Comparison of ENCODE assay signal across 28 cellular contexts in genomic region chr7:81053623-81054022, GRCh38.
DNase-seq lines count a peak whose midpoint lies in the region; ATAC-seq, FAIRE-seq and TF ChIP-seq lines count a peak whose summit lies in the region.
"Had no signal": no experiment of that assay in that cellular context is flagged by ENCODE, and none has a peak within 500 bp of the region (broad histone marks: within the 10 kb centered on the region; RNA-seq: fewer than 3 reads in every experiment).

No MANE protein-coding gene starts in this region.

- H3K4me3 ChIP-seq in AG04449 (ENCODE audit: low read depth, low read length) (no peak overlapping the region), HCT116 (replicated peaks in 1 of 2; ENCODE audit: low read depth in 1 of 2, low read length in 2 of 2) (no peak overlapping the region), keratinocyte (ENCODE audit: control insufficient read depth in 2 of 3, extremely low read depth in 1 of 3, insufficient read depth in 2 of 3, low read depth in 1 of 3, low read length in 3 of 3) (no peak overlapping the region)
- H3K4me3 ChIP-seq in CD8-positive, alpha-beta memory T cell (ENCODE audit: low read length), result no peak overlapping the region
- H3K4me3 ChIP-seq: cardiac muscle cell, esophagus muscularis mucosa, gastrocnemius medialis, left ventricle myocardium inferior, SJCRH30, skin epidermis, transverse colon had no signal

- no peak for TF ChIP-seq RAD21 in HCT116 (IDR thresholded peaks at IDR 0.05; ENCODE audit: low read depth)

- no peak overlapping the region for H3K9ac ChIP-seq in HCT116 (ENCODE audit: low read length)
- no peak overlapping the region for H3K9ac ChIP-seq in keratinocyte (ENCODE audit: control insufficient read depth, extremely low read depth, insufficient read depth, low read length)

- no peaks in the 10 kb centered on the region for H3K4me1 Mint-ChIP-seq in CD8-positive, alpha-beta memory T cell

- FAIRE-seq in keratinocyte (lab: Jason Lieb, UNC), result peak; percentile 56
- FAIRE-seq: GM12891, RCC 7860 had no signal

- no peak overlapping the region for H3K4me3 Mint-ChIP-seq in CD8-positive, alpha-beta memory T cell

- RAD21 ChIA-PET in HCT116 (lab: Charles Lee; ENCODE audit: low non-redundant PET in 1 of 2, low total read pairs in 2 of 2, uncharacterized antibody in 2 of 2, unreplicated experiment in 2 of 2), result no interaction called here

- H3K79me2 ChIP-seq in HCT116 (ENCODE audit: insufficient read depth, low read length), result no peaks in the 10 kb centered on the region
- H3K79me2 ChIP-seq in keratinocyte (ENCODE audit: control insufficient read depth, insufficient read depth, low read length), result no peaks in the 10 kb centered on the region

- H2AFZ ChIP-seq in HCT116 (ENCODE audit: low read depth, low read length, poor library complexity, severe bottlenecking), result peak overlapping the region; percentile 37
- H2AFZ ChIP-seq in keratinocyte (ENCODE audit: control insufficient read depth, low read length), result no peak overlapping the region

- H4K20me1 ChIP-seq in HCT116 (ENCODE audit: insufficient read depth), result no peaks in the 10 kb centered on the region
- H4K20me1 ChIP-seq in keratinocyte (ENCODE audit: control insufficient read depth, extremely low read depth, insufficient read depth, low read length), result no peaks in the 10 kb centered on the region

- no peaks in the 10 kb centered on the region for H3K27me3 ChIP-seq in HCT116 (ENCODE audit: insufficient read depth, low read length)
- no peaks in the 10 kb centered on the region for H3K27me3 ChIP-seq in keratinocyte (ENCODE audit: control insufficient read depth, extremely low read depth, insufficient read depth, low read length)
- H3K27me3 ChIP-seq in CD8-positive, alpha-beta memory T cell (ENCODE audit: insufficient read depth, low read length, poor library complexity, severe bottlenecking), result no peaks in the 10 kb centered on the region
- H3K27me3 ChIP-seq: cardiac muscle cell, esophagus muscularis mucosa, gastrocnemius medialis, neutrophil, SJCRH30, transverse colon had no signal

- DNase-seq in AG04449 (ENCODE audit: low read depth, low spot score), result peak; percentile 10
- DNase-seq in HCT116 (ENCODE audit: low read depth, low spot score), result no peak
- DNase-seq in astrocyte of the hippocampus (ENCODE audit: low read depth, low spot score), result peak; percentile 39
- no peak for DNase-seq in keratinocyte (ENCODE audit: low read depth, low spot score)
- DNase-seq in NCI-H526 (lab: John Stamatoyannopoulos, UW), result no peak
- no peak for DNase-seq in LoVo (ENCODE audit: low spot score)
- no peak for DNase-seq in CD8-positive, alpha-beta memory T cell
- DNase-seq in NCI-H2029 treated with DMSO at 0.1 percent for 48 hours (lab: John Stamatoyannopoulos, UW), result no peak
- DNase-seq: activated CD4-positive, alpha-beta T cell treated with anti-CD3 and anti-CD28 coated beads, Interleukin-2, amount 50 U/mL, for 4 hours; activated naive CD4-positive, alpha-beta T cell treated with Interleukin-2 at 50 U/mL for 16 hours; amniotic stem cell; C1 segment of cervical spinal cord; gastrocnemius medialis; hypothalamus; left ventricle myocardium inferior; NCI-H1048; NCI-H187 treated with DMSO at 0.1 percent for 48 hours; NCI-H526 treated with DMSO at 0.1 percent for 48 hours; SJCRH30; T-helper 1 cell; transverse colon had no signal

- POLR2A ChIA-PET in AG04449 (lab: Yijun Ruan, JAX) (no interaction called here), HCT116 (lab: Charles Lee) (no interaction called here)
- POLR2A ChIA-PET in CD8-positive, alpha-beta memory T cell (lab: Charles Lee), result no interaction called here

- dilution Hi-C loops in keratinocyte (cut with MboI; ENCODE audit: extremely low pct_ligation_motif_present, low sequenced_read_pairs), result no loop called here

- H3K9me2 ChIP-seq in HCT116 (ENCODE audit: insufficient read depth), result no peaks in the 10 kb centered on the region

- H3K9me3 ChIP-seq in HCT116 (ENCODE audit: control insufficient read depth in 1 of 2, insufficient read depth in 1 of 2, low read depth in 1 of 2, low read length in 2 of 2), result no peaks in the 10 kb centered on the region
- no peaks in the 10 kb centered on the region for H3K9me3 ChIP-seq in keratinocyte (ENCODE audit: control insufficient read depth, low read depth, low read length)
- no peaks in the 10 kb centered on the region for H3K9me3 ChIP-seq in CD8-positive, alpha-beta memory T cell (ENCODE audit: low read length)
- H3K9me3 ChIP-seq: esophagus muscularis mucosa, gastrocnemius medialis, left ventricle myocardium inferior, neutrophil, transverse colon had no signal

- H3K4me2 ChIP-seq in HCT116 (ENCODE audit: low read length) (no peak overlapping the region), keratinocyte (ENCODE audit: control insufficient read depth, extremely low read depth, insufficient read depth, low read depth, low read length) (no peak overlapping the region)

- H3K27me3 Mint-ChIP-seq in CD8-positive, alpha-beta memory T cell, result no peaks in the 10 kb centered on the region

- H3K9me3 Mint-ChIP-seq in CD8-positive, alpha-beta memory T cell, result peaks cover 10 to 31% (median 17%) of the 10 kb centered on the region in 5 donors

- no peaks in the 10 kb centered on the region for H3K4me1 ChIP-seq in HCT116 (ENCODE audit: control insufficient read depth in 1 of 2, insufficient read depth in 2 of 2, low read length in 2 of 2)
- no peaks in the 10 kb centered on the region for H3K4me1 ChIP-seq in keratinocyte (ENCODE audit: control insufficient read depth, extremely low read depth, insufficient read depth, low read length)
- no peaks in the 10 kb centered on the region for H3K4me1 ChIP-seq in CD8-positive, alpha-beta memory T cell (ENCODE audit: insufficient read depth, low read length)
- H3K4me1 ChIP-seq: esophagus muscularis mucosa, gastrocnemius medialis, left ventricle myocardium inferior, transverse colon had no signal

- CTCF ChIA-PET in AG04449 (lab: Yijun Ruan, JAX) (no interaction called here), HCT116 (lab: Charles Lee) (no interaction called here)
- CTCF ChIA-PET in CD8-positive, alpha-beta memory T cell (lab: Charles Lee), result no interaction called here

- BruUV-seq in HCT116 (replicated peaks; lab: Mats Ljungman, UMichigan), result no TSS peak

- H3K27ac ChIP-seq in HCT116 (ENCODE audit: low read depth, low read length) (no peak overlapping the region), keratinocyte (ENCODE audit: control insufficient read depth, insufficient read depth, low read length) (no peak overlapping the region)
- no peak overlapping the region for H3K27ac ChIP-seq in CD8-positive, alpha-beta memory T cell (ENCODE audit: low read depth, low read length)
- H3K27ac ChIP-seq: cardiac muscle cell, esophagus muscularis mucosa, gastrocnemius medialis, HL-60, left ventricle myocardium inferior, neutrophil, SJCRH30, skin epidermis, transverse colon had no signal

- TF ChIP-seq CTCF in AG04449 (IDR thresholded peaks at IDR 0.05; ENCODE audit: insufficient read depth, low read length, missing control alignments), result no peak
- no peak for TF ChIP-seq CTCF in HCT116 (IDR thresholded peaks at IDR 0.05 in 2 of 3, conservative IDR thresholded peaks at IDR 0.05 in 1 of 3; ENCODE audit: borderline replicate concordance in 1 of 3, insufficient read depth in 1 of 3, low read depth in 2 of 3, low read length in 2 of 3)
- TF ChIP-seq CTCF in keratinocyte (optimal IDR thresholded peaks at IDR 0.05 in 1 of 3, IDR thresholded peaks at IDR 0.05 in 1 of 3, conservative IDR thresholded peaks at IDR 0.05 in 1 of 3; ENCODE audit: extremely low read depth in 1 of 3, insufficient read depth in 2 of 3, low read length in 3 of 3), result no peak

- H3K36me3 ChIP-seq in HCT116 (ENCODE audit: control insufficient read depth in 1 of 2, insufficient read depth in 2 of 2, low read length in 2 of 2) (no peaks in the 10 kb centered on the region), keratinocyte (ENCODE audit: control insufficient read depth in 2 of 2, extremely low read depth in 1 of 2, insufficient read depth in 2 of 2, low read length in 2 of 2) (no peaks in the 10 kb centered on the region)
- no peaks in the 10 kb centered on the region for H3K36me3 ChIP-seq in CD8-positive, alpha-beta memory T cell (ENCODE audit: insufficient read depth, low read length)
- H3K36me3 ChIP-seq: cardiac muscle cell, esophagus muscularis mucosa, gastrocnemius medialis, left ventricle myocardium inferior, neutrophil, SJCRH30, transverse colon had no signal

- H3K36me3 Mint-ChIP-seq in CD8-positive, alpha-beta memory T cell, result no peaks in the 10 kb centered on the region

- intact Hi-C loops in HCT116 (cut with micrococcal nuclease), result no loop called here

- H3K9me1 ChIP-seq in keratinocyte (ENCODE audit: control insufficient read depth, extremely low read depth, insufficient read depth, low read length), result no peaks in the 10 kb centered on the region

- no peak for TF ChIP-seq POLR2A in HCT116 (IDR thresholded peaks at IDR 0.05; ENCODE audit: borderline replicate concordance, extremely low read depth, insufficient read depth, insufficient read length)

- no peak for ATAC-seq in HCT116
- ATAC-seq: gastrocnemius medialis had no signal

- H3K27ac Mint-ChIP-seq in CD8-positive, alpha-beta memory T cell, result no peak overlapping the region

TF ChIP-seq in HCT116, 20 proteins besides CTCF, POLR2A, EP300 and RAD21 (continues in another document):
- no peak for TF ChIP-seq YY1 (IDR thresholded peaks at IDR 0.05; ENCODE audit: extremely low read depth, insufficient replicate concordance, low read depth, low read length)
- no peak for TF ChIP-seq ZBTB33 (IDR thresholded peaks at IDR 0.05; ENCODE audit: extremely low read depth, insufficient replicate concordance, low read length)
- TF ChIP-seq ELF1 (IDR thresholded peaks at IDR 0.05; ENCODE audit: borderline replicate concordance, low read depth), result no peak
- TF ChIP-seq ZFX (IDR thresholded peaks at IDR 0.05), result no peak
- no peak for TF ChIP-seq EZH2phosphoT487 (IDR thresholded peaks at IDR 0.05; ENCODE audit: borderline replicate concordance)
- no peak for TF ChIP-seq ZNF274 (IDR thresholded peaks at IDR 0.05; ENCODE audit: low read depth, low read length)
- no peak for TF ChIP-seq EZH2 (IDR thresholded peaks at IDR 0.05)

Comparison
In these comparisons a context has a peak if more than half of its experiments do, and no peak if none do; other contexts are left out.
1. DNase-seq: peak in AG04449 (single experiment) and astrocyte of the hippocampus (single experiment); none in HCT116 (single experiment), keratinocyte (single experiment), NCI-H526 (0 of 2), LoVo (single experiment), CD8-positive, alpha-beta memory T cell (0 of 5) and NCI-H2029 treated with DMSO at 0.1 percent for 48 hours (single experiment).